In the genomic region with DNA sequence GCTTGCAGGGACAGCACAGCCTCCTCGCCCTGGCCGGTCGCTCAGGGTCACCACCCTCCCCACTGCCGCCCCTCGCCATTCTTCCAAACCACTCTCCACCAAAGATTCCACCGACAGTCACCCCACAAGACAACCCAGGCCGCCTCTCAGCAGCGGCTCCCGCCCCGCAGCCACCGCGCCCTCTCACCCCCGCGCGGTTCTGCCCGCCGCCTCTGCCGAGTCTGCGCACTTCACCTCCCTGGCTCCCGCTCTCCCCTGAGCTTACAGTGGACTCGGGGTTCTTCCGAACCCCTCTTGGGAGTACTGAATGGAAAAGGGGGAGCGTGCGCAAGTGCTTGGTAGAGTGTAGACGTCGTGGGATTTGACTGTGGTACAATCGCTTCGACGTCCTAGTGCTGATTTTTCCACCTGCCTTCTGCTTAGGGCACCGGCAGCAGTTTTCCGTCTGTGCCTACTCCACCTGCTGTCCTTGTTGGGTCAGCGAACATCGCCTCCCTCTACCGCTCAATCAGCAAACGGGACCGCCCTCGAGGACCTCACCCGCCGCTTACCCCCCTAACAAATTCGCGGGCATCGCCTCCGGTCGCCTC, we compare ENCODE assay signal across 10 cellular contexts. TPM values are rescaled to one million over a fixed set of nuclear protein-coding genes. Genes with fewer than 3 reads are reported as not detected.
A peak's percentile ranks its signal among the peaks of the same experiment; 100 is the strongest.
DNase-seq lines count a peak whose midpoint lies in the region; ATAC-seq, FAIRE-seq and TF ChIP-seq lines count a peak whose summit lies in the region.
"Not testable (repeated sequence)": the region's sequence is repeated elsewhere in the genome, so short reads cannot be mapped to it uniquely, and the experiment has no call there.
"Had no signal": no experiment of that assay in that cellular context is flagged by ENCODE, and none has a peak within 500 bp of the region (broad histone marks: within the 10 kb centered on the region; RNA-seq: fewer than 3 reads in every experiment).

No MANE protein-coding gene starts in this region.

- not testable (repeated sequence) for H4K20me1 ChIP-seq in PC-9 (ENCODE audit: insufficient read depth)

- not testable (repeated sequence) for H3K36me3 ChIP-seq in ES-I3 (ENCODE audit: insufficient read depth, low read length); PC-9 (ENCODE audit: low read depth); pancreas; upper lobe of right lung

- not testable (repeated sequence) for H3K9me2 ChIP-seq in PC-9 (ENCODE audit: insufficient read depth)

- not testable (repeated sequence) for H2AFZ ChIP-seq in PC-9

- peak overlapping the region; percentile 48; the same call in 1 of the 2 replicates for H3K9ac ChIP-seq in ES-I3 (ENCODE audit: low read depth, low read length)

- not testable (repeated sequence) for DNase-seq in PC-9, right cardiac atrium, upper lobe of right lung
- DNase-seq in activated naive CD4-positive, alpha-beta T cell treated with anti-CD3 and anti-CD28 coated beads, Interleukin-2, amount 10 ng/mL, durations not matched to agents 7 days and 5 days, result peak; percentile 22
- DNase-seq in memory B cell (ENCODE audit: low spot score in 2 of 2), result peak in 1 of 2 donors; percentile 49
- DNase-seq in pancreas, result peak in 3 of 6 donors; percentile 25 to 64 (median 40)

- not testable (repeated sequence) for H3K4me3 Mint-ChIP-seq in activated naive CD4-positive, alpha-beta T cell treated with anti-CD3 and anti-CD28 coated beads, Interleukin-2, amount 10 ng/mL, durations not matched to agents 7 days and 5 days
- peak overlapping the region; percentile 30 for H3K4me3 Mint-ChIP-seq in dendritic cell treated with granulocyte-macrophage colony-stimulating factor and Interleukin-4, amounts not matched to agents 40 ng/mL and 50 ng/mL, for 4 days
- peak overlapping the region; percentile 49 for H3K4me3 Mint-ChIP-seq in memory B cell

- H3K79me2 ChIP-seq in PC-9 (ENCODE audit: low read depth), result not testable (repeated sequence)

- H3K36me3 Mint-ChIP-seq in activated naive CD4-positive, alpha-beta T cell treated with anti-CD3 and anti-CD28 coated beads, Interleukin-2, amount 10 ng/mL, durations not matched to agents 7 days and 5 days; dendritic cell treated with granulocyte-macrophage colony-stimulating factor and Interleukin-4, amounts not matched to agents 40 ng/mL and 50 ng/mL, for 4 days (ENCODE audit: low read depth); memory B cell: not testable (repeated sequence)

- H3K4me1 ChIP-seq in ES-I3 (ENCODE audit: insufficient read depth, low read length); PC-9 (replicated peaks; ENCODE audit: insufficient read depth); right cardiac atrium (ENCODE audit: control insufficient read depth, insufficient read depth, low read length); pancreas; upper lobe of right lung: not testable (repeated sequence)

- peaks cover 70% of the 10 kb centered on the region for H3K27me3 Mint-ChIP-seq in activated naive CD4-positive, alpha-beta T cell treated with anti-CD3 and anti-CD28 coated beads, Interleukin-2, amount 10 ng/mL, durations not matched to agents 7 days and 5 days
- peaks cover 53% of the 10 kb centered on the region for H3K27me3 Mint-ChIP-seq in dendritic cell treated with granulocyte-macrophage colony-stimulating factor and Interleukin-4, amounts not matched to agents 40 ng/mL and 50 ng/mL, for 4 days
- peaks cover 13% of the 10 kb centered on the region for H3K27me3 Mint-ChIP-seq in memory B cell

- not testable (repeated sequence) for BruUV-seq in PC-9 (replicated peaks; lab: Mats Ljungman, UMichigan)

- H3K27me3 ChIP-seq in PC-9 (ENCODE audit: insufficient read depth, low read depth); right cardiac atrium (ENCODE audit: control insufficient read depth, insufficient read depth); pancreas: not testable (repeated sequence)
- peaks cover 23% of the 10 kb centered on the region for H3K27me3 ChIP-seq in upper lobe of right lung

- not testable (repeated sequence) for H3K27ac ChIP-seq in PC-9; right cardiac atrium (ENCODE audit: low read length); pancreas; upper lobe of right lung

- not testable (repeated sequence) for H3K9me3 Mint-ChIP-seq in activated naive CD4-positive, alpha-beta T cell treated with anti-CD3 and anti-CD28 coated beads, Interleukin-2, amount 10 ng/mL, durations not matched to agents 7 days and 5 days; dendritic cell treated with granulocyte-macrophage colony-stimulating factor and Interleukin-4, amounts not matched to agents 40 ng/mL and 50 ng/mL, for 4 days; memory B cell

- ATAC-seq in right cardiac atrium, result peak in 1 of 2 donors; percentile 48
- ATAC-seq in memory B cell (ENCODE audit: low read depth), result not testable (repeated sequence)
- ATAC-seq in pancreas, result peak; percentile 45 to 75 (median 54)
- ATAC-seq in upper lobe of right lung, result peak; percentile 16

- CTCF ChIA-PET in PC-9 (lab: Charles Lee); activated naive CD4-positive, alpha-beta T cell treated with anti-CD3 and anti-CD28 coated beads, Interleukin-2, amount 10 ng/mL, durations not matched to agents 7 days and 5 days (lab: Charles Lee): not testable (repeated sequence)

- not testable (repeated sequence) for H3K27ac Mint-ChIP-seq in activated naive CD4-positive, alpha-beta T cell treated with anti-CD3 and anti-CD28 coated beads, Interleukin-2, amount 10 ng/mL, durations not matched to agents 7 days and 5 days; dendritic cell treated with granulocyte-macrophage colony-stimulating factor and Interleukin-4, amounts not matched to agents 40 ng/mL and 50 ng/mL, for 4 days; memory B cell

- not testable (repeated sequence) for TF ChIP-seq CTCF in PC-9 (conservative IDR thresholded peaks at IDR 0.05); pancreas (IDR thresholded peaks at IDR 0.05); upper lobe of right lung (IDR thresholded peaks at IDR 0.05)

- not testable (repeated sequence) for FAIRE-seq in pancreas (lab: Jason Lieb, UNC)

- not testable (repeated sequence) for H3K9me3 ChIP-seq in ES-I3 (ENCODE audit: control insufficient read depth, insufficient read depth, low read length); PC-9 (ENCODE audit: insufficient read depth, low read depth); right cardiac atrium (ENCODE audit: control insufficient read depth, low read length); pancreas; upper lobe of right lung

- H3K4me3 ChIP-seq in PC-9 (peak overlapping the region; percentile 38; the same call in 1 of the 2 replicates), right cardiac atrium (ENCODE audit: low read length) (peak overlapping the region; percentile 22), pancreas (peak overlapping the region in 1 of 4 donors; percentile 26), upper lobe of right lung (peak overlapping the region; percentile 19)

- 7% methylated on average over 44 of the region's 44 CpGs for WGBS in right cardiac atrium
- WGBS in pancreas, 2 donors, result 12 to 17% methylated on average over 24 to 43 of the region's 44 CpGs

- POLR2A ChIA-PET in PC-9 (lab: Charles Lee; ENCODE audit: unreplicated experiment), result interaction anchor here (0.6 kb wide), 2 partner anchors 21 to 34 kb away, joined by 3 to 6 read pairs; no protein-coding TSS in a partner anchor

- H3F3A ChIP-seq in PC-9 (ENCODE audit: insufficient read depth, low read depth), result not testable (repeated sequence)

- H3K4me1 Mint-ChIP-seq in activated naive CD4-positive, alpha-beta T cell treated with anti-CD3 and anti-CD28 coated beads, Interleukin-2, amount 10 ng/mL, durations not matched to agents 7 days and 5 days; memory B cell: not testable (repeated sequence)
- H3K4me1 Mint-ChIP-seq in dendritic cell treated with granulocyte-macrophage colony-stimulating factor and Interleukin-4, amounts not matched to agents 40 ng/mL and 50 ng/mL, for 4 days (ENCODE audit: low read depth), result peaks cover 14% of the 10 kb centered on the region

- peak overlapping the region; percentile 64 for H3K4me2 ChIP-seq in PC-9

- intact Hi-C loops in PC-9 (cut with micrococcal nuclease; ENCODE audit: unreplicated experiment); dendritic cell treated with granulocyte-macrophage colony-stimulating factor and Interleukin-4, amounts not matched to agents 40 ng/mL and 50 ng/mL, for 4 days (cut with micrococcal nuclease); right cardiac atrium (cut with DNase I); pancreas (cut with DNase I); upper lobe of right lung (cut with DNase I): not testable (repeated sequence)

RNA-seq across cellular contexts. Expression of gene RNU1-1, which starts 20.2 kb away (rescaled TPM):
- total RNA-seq in PC-9 (2021), result 1,333 and 3,235 TPM in 2 replicates
- total RNA-seq in right cardiac atrium, result 1,000 to 10,000 TPM; 3,675 to 8,578 (median 7,073) TPM
- polyA plus RNA-seq in right cardiac atrium, result not detected
- total RNA-seq in pancreas, result 1,000 to 10,000 TPM in 4 of 6 donors, 100 to 1,000 TPM in 2; 687 to 5,169 (median 2,340) TPM
- not detected for polyA plus RNA-seq in pancreas
- 6,622 TPM for total RNA-seq in upper lobe of right lung
- polyA plus RNA-seq: adrenal gland, heart right ventricle had no signal
